Comparison of ENCODE assay signal across 8 cellular contexts in genomic region chr10:97640174-97640867, GRCh38. TPM values are rescaled to one million over a fixed set of nuclear protein-coding genes. Genes with fewer than 3 reads are reported as not detected.
DNase-seq lines count a peak whose midpoint lies in the region; ATAC-seq and TF ChIP-seq lines count a peak whose summit lies in the region.

PI4K2A (plus strand) TSS chr10:97640671; CDS start chr10:97640743, 72 bp downstream.

- peak within 1 kb of the TSS; percentile 49 for H3K14ac ChIP-seq in IMR-90 (replicated peaks; ENCODE audit: low read depth, low read length)

- peak within 1 kb of the TSS; percentile 67; the same call in 2 of the 3 replicates for H2BK15ac ChIP-seq in IMR-90 (ENCODE audit: low read depth, low read length)

- H3K4me3 ChIP-seq in IMR-90 (ENCODE audit: insufficient read depth, low read depth, low read length): peak within 1 kb of the TSS; percentile 77
- H3K4me3 ChIP-seq in OCI-LY7 (ENCODE audit: low read depth, low read length, poor library complexity, severe bottlenecking): peak within 1 kb of the TSS; percentile 100

- TF ChIP-seq RAD21 in IMR-90 (IDR thresholded peaks at IDR 0.05; ENCODE audit: low read length): no peak

- CTCF ChIA-PET in IMR-90 (lab: Yijun Ruan, JAX) (interaction anchor here (1.2 kb wide), 1 partner anchor 66 kb away, joined by 3 read pairs; no protein-coding TSS in a partner anchor), OCI-LY7 (lab: Charles Lee; ENCODE audit: unreplicated experiment) (no interaction called here)

- H3K27ac ChIP-seq in IMR-90 (ENCODE audit: insufficient read depth, low read length) (peak within 1 kb of the TSS; percentile 88), OCI-LY7 (ENCODE audit: low read depth, low read length, poor library complexity, severe bottlenecking) (no peak within 1 kb of the TSS)

- H4K91ac ChIP-seq in IMR-90 (ENCODE audit: insufficient read depth, low read depth, low read length): peak within 1 kb of the TSS; percentile 10

- peak within 1 kb of the TSS; percentile 55; the same call in 1 of the 2 replicates for H4K5ac ChIP-seq in IMR-90 (ENCODE audit: low read depth, low read length)

- peaks cover 7% of the 10 kb centered on the region; the same call in 1 of the 2 replicates for H3K9me1 ChIP-seq in IMR-90 (ENCODE audit: insufficient read depth, low read length)

- ATAC-seq in GM21529 (IDR thresholded peaks at IDR 0.05; ENCODE audit: unreplicated experiment): peak; percentile 98
- ATAC-seq in IMR-90 (ENCODE audit: low read depth): peak; percentile 98

- H3K9me2 ChIP-seq in OCI-LY7 (ENCODE audit: insufficient read depth, low read length): no peaks in the 10 kb centered on the region

- peak within 1 kb of the TSS; percentile 94 for H2AK9ac ChIP-seq in IMR-90 (replicated peaks; ENCODE audit: low read depth, low read length, poor library complexity)

- intact Hi-C loops in IMR-90 (cut with micrococcal nuclease): loop anchor here (5.0 kb wide), 1 partner anchor 143 kb away; the partner anchor contains the start of genes MMS19 and UBTD1
- intact Hi-C loops in OCI-LY7 (cut with micrococcal nuclease; ENCODE audit: unreplicated experiment): no loop called here

- TF ChIP-seq CTCF in IMR-90 (conservative IDR thresholded peaks at IDR 0.05; ENCODE audit: low read depth, low read length) (no peak), OCI-LY7 (conservative IDR thresholded peaks at IDR 0.05; ENCODE audit: low read length) (no peak)

- BruUV-seq in IMR-90 (replicated peaks; lab: Mats Ljungman, UMichigan): no TSS peak
- BruUV-seq in OCI-LY7 (replicated peaks; lab: Mats Ljungman, UMichigan): no TSS peak

- H3K4me2 ChIP-seq in IMR-90 (ENCODE audit: low read depth, low read length) (peak within 1 kb of the TSS; percentile 90), OCI-LY7 (ENCODE audit: low read length) (peak within 1 kb of the TSS; percentile 99)

- WGBS in IMR-90 (ENCODE audit: extremely low coverage in 2 of 2, insufficient read length in 1 of 2), 2 experiments: 2% methylated on average over 35 of the region's 54 CpGs; no CpG with 5 or more reads in 1 of the 2 experiments

- peak within 1 kb of the TSS; percentile 47; the same call in 1 of the 2 replicates for H2BK20ac ChIP-seq in IMR-90 (ENCODE audit: low read depth, low read length)

- H2AFZ ChIP-seq in IMR-90 (replicated peaks; ENCODE audit: low read length, poor library complexity): peak within 1 kb of the TSS; percentile 89
- H2AFZ ChIP-seq in OCI-LY7 (ENCODE audit: low read length): peak within 1 kb of the TSS; percentile 85

- DNase-seq in DMS114 treated with DMSO at 0.1 percent for 48 hours (lab: John Stamatoyannopoulos, UW; ENCODE audit: unreplicated experiment) (peak; percentile 99), IMR-90 (peak; percentile 99), OCI-LY7 (ENCODE audit: low spot score) (peak; percentile 99), epidermal melanocyte (ENCODE audit: insufficient read length, low spot score) (peak; percentile 94), middle frontal gyrus (ENCODE audit: extremely low spot score, low spot score) (peak; percentile 99)
- DNase-seq in activated CD8-positive, alpha-beta memory T cell treated with anti-CD3 and anti-CD28 coated beads, Interleukin-2, amount 50 U/mL, for 48 hours: peak; percentile 98
- DNase-seq in stimulated activated CD8-positive, alpha-beta memory T cell treated with anti-CD3 and anti-CD28 coated beads, Interleukin-2, amount 100 ng/mL, for 1 hour (ENCODE audit: low read depth in 2 of 2): peak; percentile 96 to 98

- peaks cover 10% of the 10 kb centered on the region; the same call in 1 of the 2 replicates for H3K79me2 ChIP-seq in OCI-LY7 (ENCODE audit: insufficient read depth, low read depth, low read length)

- POLR2A ChIA-PET in IMR-90 (lab: Charles Lee; ENCODE audit: unreplicated experiment): no interaction called here
- POLR2A ChIA-PET in OCI-LY7 (lab: Charles Lee): interaction anchor here (0.7 to 0.9 kb wide), 3 partner anchors 27 to 1369 kb away, joined by 3 to 5 read pairs (median 3); partner anchors contain the start of gene BLNK

- no peaks in the 10 kb centered on the region for H3K9me3 ChIP-seq in IMR-90 (ENCODE audit: control insufficient read depth, insufficient read depth, low read length)
- no peaks in the 10 kb centered on the region for H3K9me3 ChIP-seq in OCI-LY7 (ENCODE audit: low read length)

- peak within 1 kb of the TSS; percentile 91 for H2BK5ac ChIP-seq in IMR-90 (ENCODE audit: low read depth, low read length, poor library complexity, severe bottlenecking)

- H3K9ac ChIP-seq in IMR-90 (ENCODE audit: low read depth, low read length): peak within 1 kb of the TSS; percentile 90

- dilution Hi-C loops in IMR-90 (cut with HindIII; ENCODE audit: low sequenced_read_pairs, unreplicated experiment): no loop called here

- H2BK120ac ChIP-seq in IMR-90 (ENCODE audit: low read depth, low read length): peak within 1 kb of the TSS; percentile 43

- H3K27me3 ChIP-seq in IMR-90 (ENCODE audit: control insufficient read depth, insufficient read depth, low read length): no peaks in the 10 kb centered on the region

- H3K23ac ChIP-seq in IMR-90 (ENCODE audit: low read depth, low read length): peak within 1 kb of the TSS; percentile 82

- H3K79me1 ChIP-seq in IMR-90 (ENCODE audit: low read depth in 1 of 2, low read length in 2 of 2): peaks cover 10 to 34% of the 10 kb centered on the region in 2 experiments; a peak in 3 of 4 replicates

- H3K36me3 ChIP-seq in IMR-90 (ENCODE audit: control insufficient read depth, insufficient read depth, low read length): peaks cover 9% of the 10 kb centered on the region
- H3K36me3 ChIP-seq in OCI-LY7 (ENCODE audit: insufficient read depth, low read length): peaks cover 10% of the 10 kb centered on the region

- H4K8ac ChIP-seq in IMR-90 (ENCODE audit: low read depth in 2 of 2, low read length in 2 of 2): peak within 1 kb of the TSS; percentile 53 to 95; a peak in 3 of 4 replicates

- in situ Hi-C loops in IMR-90 (cut with MboI; ENCODE audit: low sequenced_read_pairs): no loop called here

- H3K56ac ChIP-seq in IMR-90 (ENCODE audit: extremely low read depth, insufficient read depth, low read length): peak within 1 kb of the TSS; percentile 66; the same call in 1 of the 2 replicates

- H3K4ac ChIP-seq in IMR-90 (ENCODE audit: low read depth, low read length): peak within 1 kb of the TSS; percentile 71

- H4K20me1 ChIP-seq in IMR-90 (ENCODE audit: insufficient read depth, low read length): peaks cover 9% of the 10 kb centered on the region; the same call in 1 of the 2 replicates
- H4K20me1 ChIP-seq in OCI-LY7 (ENCODE audit: insufficient read depth, low read length): peaks cover 10% of the 10 kb centered on the region; the same call in 1 of the 2 replicates

- peak within 1 kb of the TSS; percentile 55; the same call in 1 of the 2 replicates for H3K18ac ChIP-seq in IMR-90 (ENCODE audit: low read depth, low read length)

- H2AK5ac ChIP-seq in IMR-90 (ENCODE audit: low read depth, low read length): peak within 1 kb of the TSS; percentile 22

- no peaks in the 10 kb centered on the region for H3K4me1 ChIP-seq in IMR-90 (ENCODE audit: control insufficient read depth, insufficient read depth, low read length)
- peaks cover 15% of the 10 kb centered on the region for H3K4me1 ChIP-seq in OCI-LY7 (ENCODE audit: insufficient read depth, low read length, poor library complexity, severe bottlenecking)

- TF ChIP-seq POLR2A in IMR-90 (IDR thresholded peaks at IDR 0.05; ENCODE audit: low read depth, low read length): peak; percentile 87

TF ChIP-seq in IMR-90, 13 proteins besides CTCF, POLR2A, EP300 and RAD21:
- TF ChIP-seq, protein P1, sequence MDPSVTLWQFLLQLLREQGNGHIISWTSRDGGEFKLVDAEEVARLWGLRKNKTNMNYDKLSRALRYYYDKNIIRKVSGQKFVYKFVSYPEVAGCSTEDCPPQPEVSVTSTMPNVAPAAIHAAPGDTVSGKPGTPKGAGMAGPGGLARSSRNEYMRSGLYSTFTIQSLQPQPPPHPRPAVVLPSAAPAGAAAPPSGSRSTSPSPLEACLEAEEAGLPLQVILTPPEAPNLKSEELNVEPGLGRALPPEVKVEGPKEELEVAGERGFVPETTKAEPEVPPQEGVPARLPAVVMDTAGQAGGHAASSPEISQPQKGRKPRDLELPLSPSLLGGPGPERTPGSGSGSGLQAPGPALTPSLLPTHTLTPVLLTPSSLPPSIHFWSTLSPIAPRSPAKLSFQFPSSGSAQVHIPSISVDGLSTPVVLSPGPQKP (IDR thresholded peaks at IDR 0.05; ENCODE audit: borderline replicate concordance, low read depth, low read length): no peak
- TF ChIP-seq RFX5 (IDR thresholded peaks at IDR 0.05; ENCODE audit: low read depth, low read length) (no peak), CEBPB (IDR thresholded peaks at IDR 0.05; ENCODE audit: low read depth, low read length) (peak; percentile 88), SMC3 (IDR thresholded peaks at IDR 0.05; ENCODE audit: low read depth, low read length) (no peak), USF2 (IDR thresholded peaks at IDR 0.05; ENCODE audit: low read depth, low read length) (no peak), MAFK (IDR thresholded peaks at IDR 0.05; ENCODE audit: low read depth, low read length) (peak; percentile 84), RCOR1 (IDR thresholded peaks at IDR 0.05; ENCODE audit: insufficient replicate concordance, low read length) (peak; percentile 8)

RNA-seq across cellular contexts. Expression of gene PI4K2A, which starts in this region (rescaled TPM):
- total RNA-seq in IMR-90 (2012; rRNA removed): 15.6 and 15.8 TPM in 2 replicates
- 25.3 and 27.3 TPM in 2 replicates for polyA plus RNA-seq in IMR-90 (2012; rRNA removed)
- polyA plus RNA-seq in IMR-90 (2012; cell fraction: cytosol; rRNA removed): 16.6 and 18.3 TPM in 2 replicates
- polyA plus RNA-seq in IMR-90 (2012; cell fraction: nucleus; rRNA removed; ENCODE audit: low replicate concordance): 16.4 and 20.0 TPM in 2 replicates
- total RNA-seq in OCI-LY7 (2014; rRNA removed; shearing (Covaris generic)): 8.0 and 9.2 TPM in 2 replicates
- 11.9 and 12.7 TPM in 2 replicates for total RNA-seq in OCI-LY7 (2022)
